1 cellular context compared by ENCODE assay signal in genomic region chr3:128725932-128726690, GRCh38.
TF ChIP-seq lines count a peak whose summit lies in the region.

Gene RAB7A, plus strand, starts transcription at chr3:128726183. Its CDS starts 69,185 bp downstream, at chr3:128795368.

TF ChIP-seq in SK-N-SH, 30 proteins besides CTCF, POLR2A, EP300 and RAD21 (continued from another document):
- TF ChIP-seq USF2 (IDR thresholded peaks at IDR 0.05; ENCODE audit: borderline replicate concordance, low read depth, low read length) (peak; percentile 70; the same call in 1 of the 2 replicates), REST (IDR thresholded peaks at IDR 0.05; ENCODE audit: low read depth, low read length) (0 out of 2 replicates have a peak, but pooled peaks have one; percentile 15), FOXM1 (IDR thresholded peaks at IDR 0.05; ENCODE audit: low read depth) (no peak)
